ENCODE assay signal across 9 cellular contexts in the genomic region with DNA sequence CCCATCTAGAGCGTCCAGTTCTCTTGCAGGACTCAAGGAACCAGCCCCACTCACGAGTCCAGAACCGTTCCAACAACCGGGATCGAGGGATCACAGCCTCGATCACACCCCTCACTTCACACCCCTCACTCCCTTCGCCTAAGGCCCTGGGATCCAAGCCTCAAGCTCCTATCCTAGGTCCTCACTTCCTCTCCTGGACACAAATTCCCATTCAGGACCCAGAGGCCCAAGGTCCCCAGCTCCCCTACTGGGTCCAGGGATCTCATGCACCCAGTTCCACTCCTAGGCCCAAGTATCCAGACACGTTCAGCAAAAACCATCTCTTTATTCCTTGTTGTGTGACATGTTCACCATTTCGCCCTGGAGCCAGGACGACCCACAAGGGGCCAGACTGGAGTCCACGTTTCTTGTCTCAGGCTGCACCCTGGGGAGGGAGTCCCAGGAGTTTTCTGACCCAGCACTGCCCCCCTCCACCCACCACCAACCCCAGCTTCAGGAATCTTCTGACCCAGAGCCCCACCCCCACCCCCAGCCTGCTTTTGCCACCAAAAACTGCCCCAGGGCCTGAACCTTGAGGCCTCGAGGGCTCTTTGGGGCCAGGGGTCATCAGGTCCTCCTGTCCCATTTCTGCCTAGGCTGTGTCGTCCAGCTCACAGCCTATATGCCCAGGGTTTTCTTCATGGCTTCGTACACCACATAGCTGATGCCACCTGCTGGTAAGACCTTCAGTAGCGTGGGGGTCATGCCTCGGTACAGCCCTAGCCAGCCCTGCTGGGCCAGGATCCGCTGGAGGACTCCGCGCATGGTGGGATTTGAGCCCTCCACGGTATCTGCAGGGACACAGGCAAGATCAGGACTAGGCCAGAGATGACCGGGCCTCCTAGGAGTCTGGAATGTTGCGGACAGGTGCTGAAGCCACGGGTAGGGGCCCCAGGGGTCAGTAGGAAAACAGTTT. TPM values are rescaled to one million over a fixed set of nuclear protein-coding genes. Genes with fewer than 3 reads are reported as not detected.
DNase-seq lines count a peak whose midpoint lies in the region; ATAC-seq, FAIRE-seq and TF ChIP-seq lines count a peak whose summit lies in the region.
"Had no signal": no experiment of that assay in that cellular context is flagged by ENCODE, and none has a peak within 500 bp of the region (broad histone marks: within the 10 kb centered on the region; RNA-seq: fewer than 3 reads in every experiment).

No MANE protein-coding gene starts in this region.

- peak overlapping the region; percentile 69 for H3K4me3 Mint-ChIP-seq in natural killer cell treated with Interleukin-12 subunit alpha and Interleukin-12 subunit beta and Interleukin-15 and Interleukin-18, amount 100 ng/mL, for 72 hours

- peaks cover 27 to 30% of the 10 kb centered on the region in 2 donors for H3K4me1 Mint-ChIP-seq in natural killer cell treated with Interleukin-12 subunit alpha and Interleukin-12 subunit beta and Interleukin-15 and Interleukin-18, amount 100 ng/mL, for 72 hours (ENCODE audit: low read depth in 2 of 2)

- no peaks in the 10 kb centered on the region for H3K9me3 Mint-ChIP-seq in natural killer cell treated with Interleukin-12 subunit alpha and Interleukin-12 subunit beta and Interleukin-15 and Interleukin-18, amount 100 ng/mL, for 72 hours

- DNase-seq in D721Med (ENCODE audit: insufficient read length, low spot score) (no peak), MG63 (no peak), bronchial epithelial cell (ENCODE audit: low read depth) (no peak), GM19238 (ENCODE audit: insufficient read length, low spot score) (no peak), mucosa of gallbladder (ENCODE audit: low spot score) (no peak), NCI-H2171 treated with DMSO at 0.1 percent for 48 hours (lab: John Stamatoyannopoulos, UW) (no peak)
- no peak for DNase-seq in natural killer cell treated with Interleukin-12 subunit alpha and Interleukin-12 subunit beta and Interleukin-15 and Interleukin-18, amount 100 ng/mL, for 72 hours (ENCODE audit: low spot score)

- H3K36me3 ChIP-seq in MG63 (peaks cover 10% of the 10 kb centered on the region), bronchial epithelial cell (ENCODE audit: control insufficient read depth, insufficient read depth, low read length) (peaks cover 7% of the 10 kb centered on the region)

- H3K36me3 Mint-ChIP-seq in natural killer cell treated with Interleukin-12 subunit alpha and Interleukin-12 subunit beta and Interleukin-15 and Interleukin-18, amount 100 ng/mL, for 72 hours: no peaks in the 10 kb centered on the region

- ATAC-seq in natural killer cell treated with Interleukin-12 subunit alpha and Interleukin-12 subunit beta and Interleukin-15 and Interleukin-18, amount 100 ng/mL, for 72 hours: no peak
- ATAC-seq in HG02763 (IDR thresholded peaks at IDR 0.05; ENCODE audit: unreplicated experiment): no peak

- H3K27ac Mint-ChIP-seq in natural killer cell treated with Interleukin-12 subunit alpha and Interleukin-12 subunit beta and Interleukin-15 and Interleukin-18, amount 100 ng/mL, for 72 hours: peak overlapping the region; percentile 55 to 67

- 0 out of 2 replicates have a peak, but pooled peaks cover 3% of the 10 kb centered on the region for H3K9me3 ChIP-seq in MG63

- TF ChIP-seq CTCF in D721Med (IDR thresholded peaks at IDR 0.05; ENCODE audit: insufficient read depth, missing control alignments) (peak; percentile 46), bronchial epithelial cell (IDR thresholded peaks at IDR 0.05; ENCODE audit: insufficient read depth, low read length, severe bottlenecking) (peak; percentile 19)

- H3K27me3 Mint-ChIP-seq in natural killer cell treated with Interleukin-12 subunit alpha and Interleukin-12 subunit beta and Interleukin-15 and Interleukin-18, amount 100 ng/mL, for 72 hours: no peaks in the 10 kb centered on the region

- H3K27me3 ChIP-seq in MG63: no peaks in the 10 kb centered on the region
- H3K27me3 ChIP-seq in bronchial epithelial cell (ENCODE audit: control insufficient read depth, insufficient read depth, low read length): no peaks in the 10 kb centered on the region

- H3K4me3 ChIP-seq in MG63 (0 out of 2 replicates have a peak overlapping the region, but pooled peaks have one; percentile 4), bronchial epithelial cell (ENCODE audit: low read depth, low read length) (peak overlapping the region; percentile 26)

- FAIRE-seq in D721Med (lab: Jason Lieb, UNC) (no peak), bronchial epithelial cell (lab: Jason Lieb, UNC) (no peak)

RNA-seq across cellular contexts. Expression of gene KHSRP, which starts 1.4 kb away (rescaled TPM):
- 65.4 and 82.7 TPM in 2 replicates for total RNA-seq in MG63 (2014; rRNA removed; shearing (Covaris generic); ENCODE audit: low replicate concordance)
- total RNA-seq in bronchial epithelial cell (55.8 and 85.6 TPM in 2 replicates), mucosa of gallbladder (201 TPM)
- total RNA-seq in natural killer cell treated with Interleukin-12 subunit alpha and Interleukin-12 subunit beta and Interleukin-15 and Interleukin-18, amount 100 ng/mL, for 72 hours: 100 to 1,000 TPM; 260 to 386 TPM

RNA-seq across cellular contexts. Expression of gene SLC25A41, which starts 7.6 kb away (rescaled TPM):
- not detected in 2 replicates for total RNA-seq in MG63 (2014; rRNA removed; shearing (Covaris generic); ENCODE audit: low replicate concordance)
- total RNA-seq in bronchial epithelial cell (not detected in 2 replicates), mucosa of gallbladder (0.72 TPM)
- total RNA-seq in natural killer cell treated with Interleukin-12 subunit alpha and Interleukin-12 subunit beta and Interleukin-15 and Interleukin-18, amount 100 ng/mL, for 72 hours: not detected
- total RNA-seq: LHCN-M2 had no signal

RNA-seq across cellular contexts. Expression of gene GTF2F1, which starts 33.0 kb away (rescaled TPM):
- total RNA-seq in MG63 (2014; rRNA removed; shearing (Covaris generic); ENCODE audit: low replicate concordance): 49.5 and 82.8 TPM in 2 replicates
- total RNA-seq in bronchial epithelial cell (52.7 and 63.6 TPM in 2 replicates), mucosa of gallbladder (66.8 TPM)
- total RNA-seq in natural killer cell treated with Interleukin-12 subunit alpha and Interleukin-12 subunit beta and Interleukin-15 and Interleukin-18, amount 100 ng/mL, for 72 hours: 10 to 100 TPM; 71.1 to 72.6 TPM

RNA-seq across cellular contexts. Expression of gene SLC25A23, which starts 33.6 kb away (rescaled TPM):
- total RNA-seq in MG63 (2014; rRNA removed; shearing (Covaris generic); ENCODE audit: low replicate concordance): 8.5 and 10.9 TPM in 2 replicates
- total RNA-seq in bronchial epithelial cell: 18.1 and 36.9 TPM in 2 replicates
- total RNA-seq in natural killer cell treated with Interleukin-12 subunit alpha and Interleukin-12 subunit beta and Interleukin-15 and Interleukin-18, amount 100 ng/mL, for 72 hours: 10 to 100 TPM in 1 of 2 donors, 1 to 10 TPM in 1; 5.4 to 10.5 TPM
- total RNA-seq in mucosa of gallbladder: 101 TPM

RNA-seq across cellular contexts. Expression of gene CRB3, which starts 38.1 kb away (rescaled TPM):
- total RNA-seq in MG63 (2014; rRNA removed; shearing (Covaris generic); ENCODE audit: low replicate concordance): not detected in 2 replicates
- total RNA-seq in bronchial epithelial cell (49.5 and 90.9 TPM in 2 replicates), mucosa of gallbladder (75.9 TPM)
- total RNA-seq in natural killer cell treated with Interleukin-12 subunit alpha and Interleukin-12 subunit beta and Interleukin-15 and Interleukin-18, amount 100 ng/mL, for 72 hours: not detected
- total RNA-seq: LHCN-M2 had no signal
